18 cellular contexts compared by ENCODE assay signal in the genomic region with DNA sequence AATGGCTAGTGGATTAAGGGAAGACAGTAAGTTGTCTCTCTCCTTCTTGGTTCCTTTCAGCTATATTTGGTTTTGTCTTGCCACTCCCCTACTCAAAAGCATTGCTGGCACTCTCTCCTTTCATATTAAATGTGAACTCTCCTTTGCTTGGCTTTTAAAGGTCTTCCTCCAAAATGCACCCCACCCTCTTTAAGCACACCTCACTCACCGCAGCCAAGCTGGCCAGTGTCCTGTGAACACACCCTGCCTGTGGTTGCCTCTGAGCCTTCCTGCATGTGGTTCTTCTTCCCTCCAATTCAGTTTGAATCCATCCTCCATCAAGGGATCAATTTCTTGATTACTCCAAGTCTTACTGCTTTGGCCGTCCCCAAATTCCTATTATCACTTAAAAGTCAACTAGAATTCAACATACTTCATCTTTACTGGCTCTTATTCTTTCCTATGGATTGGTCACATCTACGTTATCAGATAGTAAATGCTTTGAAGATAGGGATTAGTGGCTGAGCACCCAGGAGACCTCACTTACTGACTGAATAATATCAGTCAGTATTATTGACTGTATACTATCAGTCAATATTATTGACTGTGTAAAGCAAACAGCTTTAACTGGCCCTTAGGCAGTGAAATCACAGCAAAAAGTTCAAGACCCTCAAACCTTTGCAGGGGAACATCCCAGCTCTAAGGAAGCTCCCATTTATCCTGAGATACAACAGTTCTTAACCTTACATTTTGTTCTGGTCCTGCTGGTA. TPM values are rescaled to one million over a fixed set of nuclear protein-coding genes. Genes with fewer than 3 reads are reported as not detected.
DNase-seq lines count a peak whose midpoint lies in the region; ATAC-seq, FAIRE-seq and TF ChIP-seq lines count a peak whose summit lies in the region.
"Had no signal": no experiment of that assay in that cellular context is flagged by ENCODE, and none has a peak within 500 bp of the region (broad histone marks: within the 10 kb centered on the region; RNA-seq: fewer than 3 reads in every experiment).

No MANE protein-coding gene starts in this region.

- H3K27me3 ChIP-seq in right atrium auricular region (no peaks in the 10 kb centered on the region), brain microvascular endothelial cell (replicated peaks) (no peaks in the 10 kb centered on the region), small intestine (ENCODE audit: control insufficient read depth in 2 of 2, insufficient read depth in 2 of 2, low read length in 2 of 2) (no peaks in the 10 kb centered on the region)
- H3K27me3 ChIP-seq: tibial nerve had no signal

- intact Hi-C loops in left ventricle myocardium superior (cut with micrococcal nuclease): no loop called here
- intact Hi-C loops in natural killer cell (cut with micrococcal nuclease): no loop called here

- FAIRE-seq in small intestine (lab: Jason Lieb, UNC): no peak
- FAIRE-seq: GM19239 had no signal

- H3K36me3 Mint-ChIP-seq in natural killer cell: no peaks in the 10 kb centered on the region

- DNase-seq in right atrium auricular region (ENCODE audit: low spot score) (no peak), left ventricle myocardium superior (no peak), caudate nucleus (lab: John Stamatoyannopoulos, UW) (no peak), natural killer cell (no peak), brain microvascular endothelial cell (no peak), small intestine (no peak)
- DNase-seq: activated T-cell treated with anti-CD3 and anti-CD28 coated beads, Interleukin-2, amount 50 U/mL, for 1 hour; DMS 273 treated with DMSO at 0.1 percent for 48 hours; left cardiac atrium; NCI-H2029 treated with DMSO at 0.1 percent for 48 hours; NCI-H526; psoas muscle; SW 1271 had no signal

- no peak overlapping the region for H3K4me3 ChIP-seq in right atrium auricular region
- H3K4me3 ChIP-seq in urinary bladder (ENCODE audit: low read depth, low read length): no peak overlapping the region
- no peak overlapping the region for H3K4me3 ChIP-seq in brain microvascular endothelial cell (ENCODE audit: low read depth, low read length)
- no peak overlapping the region for H3K4me3 ChIP-seq in small intestine (ENCODE audit: low read depth in 1 of 2, low read length in 2 of 2)
- H3K4me3 ChIP-seq: psoas muscle, tibial nerve had no signal

- no peaks in the 10 kb centered on the region for H3K9me3 ChIP-seq in right atrium auricular region
- H3K9me3 ChIP-seq in small intestine (ENCODE audit: control insufficient read depth, low read depth): no peaks in the 10 kb centered on the region
- H3K9me3 ChIP-seq: psoas muscle, tibial nerve had no signal

- peaks cover 67 to 76% of the 10 kb centered on the region in 2 donors for H3K4me1 Mint-ChIP-seq in natural killer cell

- H3K36me3 ChIP-seq in right atrium auricular region: no peaks in the 10 kb centered on the region
- H3K36me3 ChIP-seq in urinary bladder (ENCODE audit: insufficient read depth): no peaks in the 10 kb centered on the region
- H3K36me3 ChIP-seq in brain microvascular endothelial cell (replicated peaks): no peaks in the 10 kb centered on the region
- H3K36me3 ChIP-seq in small intestine (ENCODE audit: control insufficient read depth in 2 of 2, insufficient read depth in 2 of 2, low read length in 2 of 2): no peaks in the 10 kb centered on the region

- H3K27me3 Mint-ChIP-seq in natural killer cell (ENCODE audit: low read depth in 2 of 2): no peaks in the 10 kb centered on the region

- in situ Hi-C loops in brain microvascular endothelial cell (cut with HindIII; ENCODE audit: low pct_ligation_motif_present, low sequenced_read_pairs): no loop called here

- peak overlapping the region; percentile 70 to 95 for H3K27ac Mint-ChIP-seq in natural killer cell

- peak overlapping the region; percentile 71 for H3K4me3 Mint-ChIP-seq in natural killer cell

- H3K9me3 Mint-ChIP-seq in natural killer cell: no peaks in the 10 kb centered on the region

- ATAC-seq in left ventricle myocardium superior (no peak), natural killer cell (peak in 2 of 3 donors; percentile 34 to 53), HG02642 (IDR thresholded peaks at IDR 0.05; ENCODE audit: poor library complexity, unreplicated experiment) (no peak)

- H3K4me1 ChIP-seq in right atrium auricular region: peaks cover 0 to 70% of the 10 kb centered on the region in 2 donors
- H3K4me1 ChIP-seq in urinary bladder (ENCODE audit: insufficient read depth): no peaks in the 10 kb centered on the region
- no peaks in the 10 kb centered on the region for H3K4me1 ChIP-seq in small intestine (ENCODE audit: control insufficient read depth in 2 of 2, insufficient read depth in 1 of 2, low read depth in 1 of 2, low read length in 1 of 2)

- 88% methylated on average over 3 of the region's 3 CpGs for WGBS in urinary bladder
- WGBS in small intestine, 3 donors: 79 to 85% (median 83%) methylated on average over 3 of the region's 3 CpGs

- peak overlapping the region; percentile 6 to 82 for H3K27ac ChIP-seq in right atrium auricular region
- peak overlapping the region; percentile 81 for H3K27ac ChIP-seq in caudate nucleus (ENCODE audit: low read depth, low read length)
- peak overlapping the region; percentile 39 for H3K27ac ChIP-seq in urinary bladder (ENCODE audit: low read depth)
- no peak overlapping the region for H3K27ac ChIP-seq in brain microvascular endothelial cell
- H3K27ac ChIP-seq in small intestine (ENCODE audit: low read depth in 1 of 2, low read length in 1 of 2): no peak overlapping the region

- TF ChIP-seq CTCF in right atrium auricular region (IDR thresholded peaks at IDR 0.05) (no peak), natural killer cell (IDR thresholded peaks at IDR 0.05) (no peak), brain microvascular endothelial cell (IDR thresholded peaks at IDR 0.05; ENCODE audit: low read depth, low read length, missing control alignments) (no peak)

RNA-seq across cellular contexts. Expression of a gene that starts 41.6 kb away (rescaled TPM):
- total RNA-seq in right atrium auricular region (under 1 TPM; 0.22 to 0.31 TPM), left ventricle myocardium superior (not detected), natural killer cell (under 1 TPM; 0.25 to 0.68 (median 0.45) TPM), urinary bladder (0.16 TPM)
- polyA plus RNA-seq in urinary bladder (0.16 TPM), small intestine (10 to 100 TPM; 10.9 to 20.6 (median 13.0) TPM)
- total RNA-seq: M059J, tibial nerve had no signal

Comparison
In these comparisons a context has a peak if more than half of its experiments do, and no peak if none do; other contexts are left out.
1. H3K27ac ChIP-seq: peak in right atrium auricular region (2 of 2), caudate nucleus (single experiment) and urinary bladder (single experiment); none in brain microvascular endothelial cell (single experiment) and small intestine (0 of 2).
2. ATAC-seq: peak in natural killer cell (2 of 3); none in left ventricle myocardium superior (single experiment) and HG02642 (single experiment).